ENCODE assay signal across 9 cellular contexts in the genomic region with DNA sequence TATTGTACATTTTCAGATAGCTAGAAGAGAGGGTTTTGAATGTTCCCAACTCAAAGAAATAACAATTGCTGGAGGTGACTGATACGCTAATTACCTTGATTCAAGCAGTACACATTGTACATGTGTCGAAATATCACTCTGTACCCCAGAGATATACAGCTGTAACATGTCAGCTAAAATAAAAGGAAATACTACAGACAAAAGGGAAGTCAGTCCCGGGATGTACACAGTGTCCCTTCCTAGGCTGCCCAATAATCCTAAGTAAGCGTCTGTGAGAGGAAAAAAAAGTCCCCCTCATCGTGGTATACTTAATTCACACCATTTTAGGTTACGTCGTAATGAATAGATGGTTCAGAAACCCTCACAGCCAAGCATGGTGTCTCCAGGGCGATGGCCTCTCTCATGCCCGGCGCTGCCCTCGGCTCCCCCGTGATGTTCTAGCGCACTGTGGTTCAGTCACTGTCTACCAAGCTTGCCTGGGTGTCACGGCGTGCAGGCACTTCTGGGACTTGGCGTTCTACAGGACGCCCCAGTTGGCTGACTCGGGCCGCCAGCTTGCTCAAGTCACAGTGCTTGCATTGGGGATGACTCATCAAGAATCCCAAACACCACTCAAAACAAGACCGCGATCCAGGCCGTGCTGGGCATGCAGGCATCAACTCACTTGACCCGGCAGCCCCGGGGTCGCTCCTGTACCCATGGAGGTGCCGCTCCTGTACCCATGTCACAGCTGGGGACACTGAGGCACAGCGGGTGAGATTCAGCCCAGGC. TPM values are rescaled to one million over a fixed set of nuclear protein-coding genes. Genes with fewer than 3 reads are reported as not detected.
A peak's percentile ranks its signal among the peaks of the same experiment; 100 is the strongest.
DNase-seq lines count a peak whose midpoint lies in the region; ATAC-seq and TF ChIP-seq lines count a peak whose summit lies in the region.
"Had no signal": no experiment of that assay in that cellular context is flagged by ENCODE, and none has a peak within 500 bp of the region (broad histone marks: within the 10 kb centered on the region; RNA-seq: fewer than 3 reads in every experiment).

No MANE protein-coding gene starts in this region.

- POLR2A ChIA-PET in activated CD8-positive, alpha-beta T cell treated with anti-CD3 and anti-CD28 coated beads, Interleukin-2, amount 10 ng/mL, durations not matched to agents 7 days and 5 days (lab: Charles Lee), result no interaction called here

- DNase-seq in Ammon's horn (ENCODE audit: low spot score), result peak; percentile 62
- DNase-seq in NOMO-1 treated with DMSO at 0.1 percent for 48 hours (lab: John Stamatoyannopoulos, UW; ENCODE audit: unreplicated experiment), result peak; percentile 34
- DNase-seq in epithelial cell of esophagus (ENCODE audit: low read depth), result peak; percentile 66
- DNase-seq in myocyte (ENCODE audit: low read depth), result peak; percentile 88
- no peak for DNase-seq in activated CD8-positive, alpha-beta T cell treated with anti-CD3 and anti-CD28 coated beads, Interleukin-2, amount 10 ng/mL, durations not matched to agents 7 days and 5 days
- no peak for DNase-seq in T-helper 2 cell

- H3K36me3 Mint-ChIP-seq in activated CD8-positive, alpha-beta T cell treated with anti-CD3 and anti-CD28 coated beads, Interleukin-2, amount 10 ng/mL, durations not matched to agents 7 days and 5 days (ENCODE audit: low read depth), result no peaks in the 10 kb centered on the region

- H3K27me3 Mint-ChIP-seq in activated CD8-positive, alpha-beta T cell treated with anti-CD3 and anti-CD28 coated beads, Interleukin-2, amount 10 ng/mL, durations not matched to agents 7 days and 5 days (ENCODE audit: low read depth), result no peaks in the 10 kb centered on the region
- H3K27me3 Mint-ChIP-seq: brain had no signal

- H3K4me1 Mint-ChIP-seq in activated CD8-positive, alpha-beta T cell treated with anti-CD3 and anti-CD28 coated beads, Interleukin-2, amount 10 ng/mL, durations not matched to agents 7 days and 5 days (ENCODE audit: low read depth), result no peaks in the 10 kb centered on the region

- H3K4me3 Mint-ChIP-seq in activated CD8-positive, alpha-beta T cell treated with anti-CD3 and anti-CD28 coated beads, Interleukin-2, amount 10 ng/mL, durations not matched to agents 7 days and 5 days, result no peak overlapping the region
- H3K4me3 Mint-ChIP-seq: brain had no signal

- CTCF ChIA-PET in activated CD8-positive, alpha-beta T cell treated with anti-CD3 and anti-CD28 coated beads, Interleukin-2, amount 10 ng/mL, durations not matched to agents 7 days and 5 days (lab: Charles Lee), result no interaction called here

- H3K27ac Mint-ChIP-seq in activated CD8-positive, alpha-beta T cell treated with anti-CD3 and anti-CD28 coated beads, Interleukin-2, amount 10 ng/mL, durations not matched to agents 7 days and 5 days, result no peak overlapping the region

- no peak overlapping the region for H3K4me3 ChIP-seq in epithelial cell of esophagus (ENCODE audit: low read length)

- no peaks in the 10 kb centered on the region for H3K9me3 Mint-ChIP-seq in activated CD8-positive, alpha-beta T cell treated with anti-CD3 and anti-CD28 coated beads, Interleukin-2, amount 10 ng/mL, durations not matched to agents 7 days and 5 days (ENCODE audit: insufficient read depth)
- H3K9me3 Mint-ChIP-seq: brain had no signal

- no peak for TF ChIP-seq CTCF in epithelial cell of esophagus (IDR thresholded peaks at IDR 0.05; ENCODE audit: insufficient read depth, low read depth, low read length, missing control alignments)

- ATAC-seq in GM21723 (IDR thresholded peaks at IDR 0.05; ENCODE audit: unreplicated experiment), result no peak
- no peak for ATAC-seq in activated CD8-positive, alpha-beta T cell treated with anti-CD3 and anti-CD28 coated beads, Interleukin-2, amount 10 ng/mL, durations not matched to agents 7 days and 5 days
- no peak for ATAC-seq in HG03039 (IDR thresholded peaks at IDR 0.05; ENCODE audit: unreplicated experiment)

RNA-seq across cellular contexts. Expression of gene CCDC40, which starts 27.6 kb away (rescaled TPM):
- total RNA-seq in myocyte, result 3.2 and 5.6 TPM in 2 replicates
- 7.0 TPM for polyA plus RNA-seq in myocyte (2012)
- not detected for total RNA-seq in activated CD8-positive, alpha-beta T cell treated with anti-CD3 and anti-CD28 coated beads, Interleukin-2, amount 10 ng/mL, durations not matched to agents 7 days and 5 days

RNA-seq across cellular contexts. Expression of gene TBC1D16, which starts 28.3 kb away (rescaled TPM):
- 33.4 and 35.5 TPM in 2 replicates for total RNA-seq in myocyte
- 28.6 TPM for polyA plus RNA-seq in myocyte (2012)
- 1 to 10 TPM; 1.3 to 2.1 TPM for total RNA-seq in activated CD8-positive, alpha-beta T cell treated with anti-CD3 and anti-CD28 coated beads, Interleukin-2, amount 10 ng/mL, durations not matched to agents 7 days and 5 days

RNA-seq across cellular contexts. Expression of gene GAA, which starts 37.4 kb away (rescaled TPM):
- total RNA-seq in myocyte, result 120 and 168 TPM in 2 replicates
- polyA plus RNA-seq in myocyte (2012), result 67.8 TPM
- total RNA-seq in activated CD8-positive, alpha-beta T cell treated with anti-CD3 and anti-CD28 coated beads, Interleukin-2, amount 10 ng/mL, durations not matched to agents 7 days and 5 days, result 10 to 100 TPM; 18.1 to 22.3 TPM

Comparison
In these comparisons a context has a peak if more than half of its experiments do, and no peak if none do; other contexts are left out.
1. DNase-seq: peak in Ammon's horn (single experiment), NOMO-1 treated with DMSO at 0.1 percent for 48 hours (single experiment), epithelial cell of esophagus (single experiment) and myocyte (single experiment); none in activated CD8-positive, alpha-beta T cell treated with anti-CD3 and anti-CD28 coated beads, Interleukin-2, amount 10 ng/mL, durations not matched to agents 7 days and 5 days (single experiment) and T-helper 2 cell (0 of 5).
2. RNA of gene TBC1D16, which starts 28.3 kb away (total RNA-seq): 33.4 to 35.5 TPM in myocyte; 1.3 to 2.1 TPM in activated CD8-positive, alpha-beta T cell treated with anti-CD3 and anti-CD28 coated beads, Interleukin-2, amount 10 ng/mL, durations not matched to agents 7 days and 5 days; every median in the first group is over 10 times any median in the second.